18 cellular contexts compared by ENCODE assay signal in the genomic region with DNA sequence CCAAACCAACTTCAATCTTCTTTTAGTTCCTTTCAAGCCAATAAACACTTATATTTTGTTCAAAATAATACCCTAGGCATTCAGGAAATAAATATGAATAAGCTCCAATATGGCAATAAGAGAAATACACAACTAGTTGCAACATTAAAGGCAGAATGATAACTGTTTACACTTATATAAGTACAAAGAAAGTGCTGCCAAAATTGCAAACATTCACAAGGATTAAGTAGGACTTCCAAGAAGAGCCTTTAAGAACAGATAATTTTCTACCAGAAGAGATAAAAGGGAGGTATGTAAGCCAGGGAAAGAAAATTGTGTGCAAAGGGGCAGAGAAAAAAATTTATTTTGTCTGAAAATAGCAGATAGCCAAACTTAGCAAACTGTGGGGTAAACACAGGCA.
"Had no signal": no experiment of that assay in that cellular context is flagged by ENCODE, and none has a peak within 500 bp of the region (broad histone marks: within the 10 kb centered on the region; RNA-seq: fewer than 3 reads in every experiment).

No MANE protein-coding gene starts in this region.

- H3K4me3 Mint-ChIP-seq: mesothelial cell of epicardium, nephron, WTC11 had no signal

- H3K27ac ChIP-seq: colonic mucosa, dorsolateral prefrontal cortex, esophagus muscularis mucosa, gastrocnemius medialis, left ventricle myocardium inferior, pancreas, psoas muscle, right atrium auricular region, stomach, transverse colon had no signal

- H3K4me1 ChIP-seq: colonic mucosa, pancreas, right atrium auricular region, stomach had no signal

- H3K4me3 ChIP-seq: colonic mucosa, dorsolateral prefrontal cortex, esophagus muscularis mucosa, gastrocnemius medialis, left ventricle myocardium inferior, pancreas, psoas muscle, right atrium auricular region, stomach, transverse colon had no signal

- DNase-seq: activated CD4-positive, alpha-beta T cell treated with anti-CD3 and anti-CD28 coated beads, Interleukin-2, amount 50 U/mL, for 48 hours; amygdala; colonic mucosa; dorsolateral prefrontal cortex; gastrocnemius medialis; hippocampal formation; left ventricle myocardium inferior; pancreas; psoas muscle; stimulated activated CD4-positive, alpha-beta T cell treated with anti-CD3 and anti-CD28 coated beads, Interleukin-12 subunit alpha, Interleukin-12 subunit beta, amount 100 ng/mL, for 4 hours; stomach; SW 1271; transverse colon had no signal

- ATAC-seq: gastrocnemius medialis, pancreas, psoas muscle, WTC11 had no signal

- H3K9me3 Mint-ChIP-seq: nephron had no signal

- H3K27ac Mint-ChIP-seq: mesothelial cell of epicardium, nephron, WTC11 had no signal

- H3K36me3 ChIP-seq: colonic mucosa, esophagus muscularis mucosa, gastrocnemius medialis, left ventricle myocardium inferior, pancreas, right atrium auricular region, stomach, transverse colon had no signal

- H3K27me3 ChIP-seq: colonic mucosa, dorsolateral prefrontal cortex, esophagus muscularis mucosa, gastrocnemius medialis, pancreas, right atrium auricular region, stomach, transverse colon had no signal

- H3K36me3 Mint-ChIP-seq: mesothelial cell of epicardium, WTC11 had no signal

- H3K9me3 ChIP-seq: colonic mucosa, esophagus muscularis mucosa, gastrocnemius medialis, left ventricle myocardium inferior, pancreas, psoas muscle, right atrium auricular region, transverse colon had no signal
